Comparison of ENCODE assay signal across 13 cellular contexts in genomic region chr17:74332763-74333220, GRCh38. TPM values are rescaled to one million over a fixed set of nuclear protein-coding genes. Genes with fewer than 3 reads are reported as not detected.
DNase-seq lines count a peak whose midpoint lies in the region; ATAC-seq and TF ChIP-seq lines count a peak whose summit lies in the region.
"Had no signal": no experiment of that assay in that cellular context is flagged by ENCODE, and none has a peak within 500 bp of the region (broad histone marks: within the 10 kb centered on the region; RNA-seq: fewer than 3 reads in every experiment).

No MANE protein-coding gene starts in this region.

- H3K27ac Mint-ChIP-seq in WTC11: no peak overlapping the region
- peak overlapping the region; percentile 55 for H3K27ac Mint-ChIP-seq in stimulated activated effector memory CD8-positive, alpha-beta T cell treated with anti-CD3 and anti-CD28 coated beads, Interleukin-12 subunit alpha, Interleukin-12 subunit beta, amount 100 ng/mL, for 72 hours
- H3K27ac Mint-ChIP-seq: activated B cell treated with CpG ODN at 0.5 μM for 24 hours; activated T-cell treated with anti-CD3 and anti-CD28 coated beads, Interleukin-2, amount 50 U/mL, for 72 hours had no signal

- no peak for TF ChIP-seq CTCF in WTC11 (IDR thresholded peaks at IDR 0.05)
- no peak for TF ChIP-seq CTCF in psoas muscle (IDR thresholded peaks at IDR 0.05)

- 34 to 39% methylated on average over 10 of the region's 10 CpGs for WGBS in aorta, 2 donors
- 41 to 47% (median 47%) methylated on average over 10 of the region's 10 CpGs for WGBS in psoas muscle, 3 donors

- H3K27ac ChIP-seq in aorta (ENCODE audit: low read depth in 1 of 2, low read length in 2 of 2): no peak overlapping the region
- H3K27ac ChIP-seq in psoas muscle: no peak overlapping the region
- H3K27ac ChIP-seq: heart left ventricle had no signal

- H3K4me3 ChIP-seq in aorta (ENCODE audit: low read length in 2 of 2) (no peak overlapping the region), psoas muscle (no peak overlapping the region)
- H3K4me3 ChIP-seq: heart left ventricle had no signal

- intact Hi-C loops in aorta (cut with DNase I) (no loop called here), psoas muscle (cut with DNase I) (no loop called here)

- peaks cover 21% of the 10 kb centered on the region for H3K4me1 Mint-ChIP-seq in WTC11
- H3K4me1 Mint-ChIP-seq in stimulated activated effector memory CD8-positive, alpha-beta T cell treated with anti-CD3 and anti-CD28 coated beads, Interleukin-12 subunit alpha, Interleukin-12 subunit beta, amount 100 ng/mL, for 72 hours: peaks cover 16% of the 10 kb centered on the region
- H3K4me1 Mint-ChIP-seq: activated B cell treated with CpG ODN at 0.5 μM for 24 hours had no signal

- no peak overlapping the region for H3K4me3 Mint-ChIP-seq in WTC11
- no peak overlapping the region for H3K4me3 Mint-ChIP-seq in stimulated activated effector memory CD8-positive, alpha-beta T cell treated with anti-CD3 and anti-CD28 coated beads, Interleukin-12 subunit alpha, Interleukin-12 subunit beta, amount 100 ng/mL, for 72 hours
- H3K4me3 Mint-ChIP-seq: activated B cell treated with CpG ODN at 0.5 μM for 24 hours; activated T-cell treated with anti-CD3 and anti-CD28 coated beads, Interleukin-2, amount 50 U/mL, for 72 hours had no signal

- POLR2A ChIA-PET in WTC11 (lab: Charles Lee): no interaction called here

- ATAC-seq in WTC11 (0 out of 2 replicates have a peak, but pooled peaks have one; percentile 18), aorta (ENCODE audit: low FRiP score) (no peak), psoas muscle (no peak)
- ATAC-seq in stimulated activated effector memory CD8-positive, alpha-beta T cell treated with anti-CD3 and anti-CD28 coated beads, Interleukin-12 subunit alpha, Interleukin-12 subunit beta, amount 100 ng/mL, for 72 hours: no peak
- ATAC-seq: activated T-cell treated with anti-CD3 and anti-CD28 coated beads, Interleukin-2, amount 50 U/mL, for 72 hours; heart left ventricle had no signal

- 0 out of 2 replicates have a peak, but pooled peaks cover 3% of the 10 kb centered on the region for H3K36me3 Mint-ChIP-seq in WTC11
- no peaks in the 10 kb centered on the region for H3K36me3 Mint-ChIP-seq in stimulated activated effector memory CD8-positive, alpha-beta T cell treated with anti-CD3 and anti-CD28 coated beads, Interleukin-12 subunit alpha, Interleukin-12 subunit beta, amount 100 ng/mL, for 72 hours

- CTCF ChIA-PET in WTC11 (lab: Charles Lee): interaction anchor here (0.6 to 4.8 kb wide), 12 partner anchors 13 to 329 kb away, joined by 3 to 28 read pairs (median 4); partner anchors contain the start of gene BTBD17

- H3K4me1 ChIP-seq in aorta (ENCODE audit: control insufficient read depth in 1 of 2, insufficient read depth in 2 of 2, low read length in 2 of 2) (no peaks in the 10 kb centered on the region), psoas muscle (no peaks in the 10 kb centered on the region)

- H3K36me3 ChIP-seq in aorta (ENCODE audit: control insufficient read depth in 1 of 2, insufficient read depth in 2 of 2, low read length in 1 of 2): no peaks in the 10 kb centered on the region
- H3K36me3 ChIP-seq in psoas muscle (ENCODE audit: insufficient read depth in 1 of 2, low read depth in 1 of 2): no peaks in the 10 kb centered on the region
- H3K36me3 ChIP-seq: heart left ventricle had no signal

- H3K9me3 Mint-ChIP-seq in WTC11: peaks cover 6% of the 10 kb centered on the region; the same call in 1 of the 2 replicates
- no peaks in the 10 kb centered on the region for H3K9me3 Mint-ChIP-seq in stimulated activated effector memory CD8-positive, alpha-beta T cell treated with anti-CD3 and anti-CD28 coated beads, Interleukin-12 subunit alpha, Interleukin-12 subunit beta, amount 100 ng/mL, for 72 hours
- H3K9me3 Mint-ChIP-seq: activated B cell treated with CpG ODN at 0.5 μM for 24 hours; activated T-cell treated with anti-CD3 and anti-CD28 coated beads, Interleukin-2, amount 50 U/mL, for 72 hours had no signal

- H3K27me3 ChIP-seq in aorta (ENCODE audit: control insufficient read depth in 1 of 2, insufficient read depth in 2 of 2, low read length in 1 of 2): no peaks in the 10 kb centered on the region
- H3K27me3 ChIP-seq in psoas muscle (ENCODE audit: insufficient read depth in 3 of 3, low read length in 2 of 3): peaks cover 0 to 7% (median 0%) of the 10 kb centered on the region in 3 donors

- DNase-seq in NCI-H1092 treated with DMSO at 0.1 percent for 48 hours (lab: John Stamatoyannopoulos, UW): peak; percentile 97
- DNase-seq in NCI-H345 (lab: John Stamatoyannopoulos, UW): peak; percentile 95
- DNase-seq in WTC11 (ENCODE audit: low spot score): no peak
- DNase-seq in stimulated activated effector memory CD8-positive, alpha-beta T cell treated with anti-CD3 and anti-CD28 coated beads, Interleukin-12 subunit alpha, Interleukin-12 subunit beta, amount 100 ng/mL, for 72 hours (ENCODE audit: low spot score in 2 of 2): no peak
- DNase-seq in aorta: no peak
- no peak for DNase-seq in C1 segment of cervical spinal cord (lab: John Stamatoyannopoulos, UW)
- DNase-seq in psoas muscle: no peak
- DNase-seq: activated B cell treated with CpG ODN at 0.5 μM for 24 hours; activated T-cell treated with anti-CD3 and anti-CD28 coated beads, Interleukin-2, amount 50 U/mL, for 72 hours; heart left ventricle had no signal

- peaks cover 2% of the 10 kb centered on the region for H3K27me3 Mint-ChIP-seq in WTC11 (ENCODE audit: low read depth)

- peaks cover 6% of the 10 kb centered on the region for H3K9me3 ChIP-seq in aorta (ENCODE audit: control insufficient read depth, low read length)
- H3K9me3 ChIP-seq in psoas muscle: no peaks in the 10 kb centered on the region

TF ChIP-seq in WTC11, 78 proteins besides CTCF, POLR2A, EP300 and RAD21:
- TF ChIP-seq ZSCAN18 (CRISPR knock-in tag; IDR thresholded peaks at IDR 0.05) (no peak), ZNF425 (CRISPR knock-in tag; conservative IDR thresholded peaks at IDR 0.05) (no peak), HMGXB4 (CRISPR knock-in tag; IDR thresholded peaks at IDR 0.05) (no peak), HMGA2 (CRISPR knock-in tag; IDR thresholded peaks at IDR 0.05) (no peak), ELF4 (CRISPR knock-in tag; IDR thresholded peaks at IDR 0.05; ENCODE audit: low read depth) (no peak), GTF2I (CRISPR knock-in tag; conservative IDR thresholded peaks at IDR 0.05) (no peak), SOX15 (CRISPR knock-in tag; IDR thresholded peaks at IDR 0.05) (no peak)

RNA-seq across cellular contexts. Expression of gene KIF19, which starts 6.8 kb away (rescaled TPM):
- 0.44 to 0.80 TPM (median 0.60 TPM) in 3 replicates for total RNA-seq in WTC11 (2021)
- 1 to 10 TPM; 4.4 to 5.1 TPM for total RNA-seq in aorta
- polyA plus RNA-seq in aorta: not detected
- total RNA-seq in psoas muscle: under 1 TPM; 0.17 to 0.44 (median 0.29) TPM
- polyA plus RNA-seq in psoas muscle: under 1 TPM; 0.13 to 0.30 (median 0.27) TPM
- total RNA-seq: activated B cell treated with CpG ODN at 0.5 μM for 24 hours, osteoblast, RPMI7951 had no signal

RNA-seq across cellular contexts. Expression of gene BTBD17, which starts 28.9 kb away (rescaled TPM):
- total RNA-seq in WTC11 (2021) (0.94 to 2.1 TPM (median 2.0 TPM) in 3 replicates), aorta (not detected), psoas muscle (not detected)
- polyA plus RNA-seq in aorta (not detected), psoas muscle (not detected)
- total RNA-seq: activated B cell treated with CpG ODN at 0.5 μM for 24 hours; activated T-cell treated with anti-CD3 and anti-CD28 coated beads, Interleukin-2, amount 50 U/mL, for 72 hours; heart left ventricle; lung microvascular endothelial cell; osteoblast; RPMI7951 had no signal
- polyA plus RNA-seq: heart left ventricle had no signal

RNA-seq across cellular contexts. Expression of gene GPR142, which starts 34.5 kb away (rescaled TPM):
- 0.25 to 0.73 TPM in 2 of 3 replicates, not detected in the other for total RNA-seq in WTC11 (2021)
- total RNA-seq in aorta: 1 to 10 TPM in 1 of 2 donors, not detected in 1; 2.1 TPM
- polyA plus RNA-seq in aorta: not detected
- total RNA-seq in psoas muscle: not detected
- polyA plus RNA-seq in psoas muscle: not detected
- total RNA-seq: activated B cell treated with CpG ODN at 0.5 μM for 24 hours; activated T-cell treated with anti-CD3 and anti-CD28 coated beads, Interleukin-2, amount 50 U/mL, for 72 hours; heart left ventricle; lung microvascular endothelial cell; osteoblast; RPMI7951 had no signal
- polyA plus RNA-seq: heart left ventricle had no signal

RNA-seq across cellular contexts. Expression of gene DNAI2, which starts 58.8 kb away (rescaled TPM):
- 0.21 to 0.26 TPM (median 0.23 TPM) in 3 replicates for total RNA-seq in WTC11 (2021)
- not detected for total RNA-seq in aorta
- not detected for polyA plus RNA-seq in aorta
- total RNA-seq in psoas muscle: not detected
- polyA plus RNA-seq in psoas muscle: not detected
- total RNA-seq: activated B cell treated with CpG ODN at 0.5 μM for 24 hours, heart left ventricle, lung microvascular endothelial cell, osteoblast, RPMI7951 had no signal
- polyA plus RNA-seq: heart left ventricle had no signal

Comparison
In these comparisons a context has a peak if more than half of its experiments do, and no peak if none do; other contexts are left out.
1. DNase-seq: peak in NCI-H1092 treated with DMSO at 0.1 percent for 48 hours (single experiment) and NCI-H345 (single experiment); none in WTC11 (single experiment), stimulated activated effector memory CD8-positive, alpha-beta T cell treated with anti-CD3 and anti-CD28 coated beads, Interleukin-12 subunit alpha, Interleukin-12 subunit beta, amount 100 ng/mL, for 72 hours (0 of 2), aorta (0 of 2), C1 segment of cervical spinal cord (0 of 14) and psoas muscle (0 of 2).